ENCODE assay signal across 25 cellular contexts in the genomic region with DNA sequence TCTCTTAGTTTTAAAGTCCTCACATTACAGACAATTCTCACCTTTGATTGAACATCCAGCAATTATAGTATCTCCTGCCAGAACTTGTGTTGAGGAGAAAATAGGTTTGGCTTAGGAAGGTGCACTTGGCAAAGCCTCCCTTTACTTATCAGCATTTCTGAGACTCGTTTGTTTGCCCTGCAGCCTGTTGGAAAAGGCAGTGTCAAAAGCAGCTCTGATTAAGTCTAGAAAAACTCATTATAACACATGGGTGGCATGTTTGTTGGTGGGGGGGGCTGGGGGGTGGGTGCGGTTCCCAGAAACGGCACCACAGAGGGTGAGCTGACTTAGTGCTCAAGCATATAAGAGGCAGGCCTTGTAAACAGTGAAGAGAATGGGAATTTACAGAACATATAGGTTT.
"Had no signal": no experiment of that assay in that cellular context is flagged by ENCODE, and none has a peak within 500 bp of the region (broad histone marks: within the 10 kb centered on the region; RNA-seq: fewer than 3 reads in every experiment).

No MANE protein-coding gene starts in this region.

- H3K9me3 Mint-ChIP-seq: natural killer cell; stimulated activated naive CD8-positive, alpha-beta T cell treated with anti-CD3 and anti-CD28 coated beads, Interleukin-15, amount 100 ng/mL, for 72 hours had no signal

- H3K36me3 ChIP-seq: lower lobe of right lung, neural progenitor cell, neutrophil, right atrium auricular region, right lobe of liver, thyroid gland, transverse colon, upper lobe of left lung had no signal

- ATAC-seq: natural killer cell; right lobe of liver; stimulated activated memory B cell treated with anti-CD40 and anti-IgM and Interleukin-4, amounts not matched to agents 10 μg/mL and 1 μg/mL and 100 μg/mL, for 72 hours; stimulated activated naive CD8-positive, alpha-beta T cell treated with anti-CD3 and anti-CD28 coated beads, Interleukin-15, amount 100 ng/mL, for 72 hours had no signal

- H3K9me3 ChIP-seq: lower lobe of right lung, neutrophil, right lobe of liver, testis, thyroid gland, transverse colon, upper lobe of left lung had no signal

- H3K4me1 ChIP-seq: lower lobe of right lung, neural progenitor cell, right atrium auricular region, right lobe of liver, testis, thyroid gland, transverse colon, upper lobe of left lung had no signal

- H3K4me3 Mint-ChIP-seq: mesothelial cell of epicardium; naive B cell; natural killer cell; nephron progenitor cell; neural progenitor cell; stimulated activated memory B cell treated with anti-CD40 and anti-IgM and Interleukin-4, amounts not matched to agents 10 μg/mL and 1 μg/mL and 100 μg/mL, for 72 hours; stimulated activated naive CD8-positive, alpha-beta T cell treated with anti-CD3 and anti-CD28 coated beads, Interleukin-15, amount 100 ng/mL, for 72 hours had no signal

- DNase-seq: islet precursor cell; lower lobe of right lung; mesendoderm; naive B cell; natural killer cell; nephron progenitor cell; occipital lobe; right lobe of liver; stimulated activated CD4-positive, alpha-beta T cell treated with anti-CD3 and anti-CD28 coated beads, Interleukin-1b, Interleukin-23, amount 100 ng/mL, for 48 hours; stimulated activated CD4-positive, alpha-beta T cell treated with anti-CD3 and anti-CD28 coated beads, Interleukin-2, amount 100 ng/mL, for 48 hours; stimulated activated CD4-positive, alpha-beta T cell treated with anti-CD3 and anti-CD28 coated beads, Interleukin-4, amount 100 ng/mL, for 4 hours; stimulated activated CD8-positive, alpha-beta memory T cell treated with anti-CD3 and anti-CD28 coated beads, Interleukin-4, amount 100 ng/mL, for 48 hours; stimulated activated naive CD4-positive, alpha-beta T cell treated with Interleukin-2 at 50 U/mL for 16 hours; stimulated activated naive CD8-positive, alpha-beta T cell treated with anti-CD3 and anti-CD28 coated beads, Interleukin-15, amount 100 ng/mL, for 72 hours; testis; thyroid gland; transverse colon; upper lobe of left lung had no signal

- H3K4me1 Mint-ChIP-seq: mesothelial cell of epicardium; naive B cell; natural killer cell; nephron progenitor cell; neural progenitor cell; stimulated activated memory B cell treated with anti-CD40 and anti-IgM and Interleukin-4, amounts not matched to agents 10 μg/mL and 1 μg/mL and 100 μg/mL, for 72 hours; stimulated activated naive CD8-positive, alpha-beta T cell treated with anti-CD3 and anti-CD28 coated beads, Interleukin-15, amount 100 ng/mL, for 72 hours had no signal

- H3K36me3 Mint-ChIP-seq: mesothelial cell of epicardium, natural killer cell had no signal

- H3K4me3 ChIP-seq: lower lobe of right lung, neural progenitor cell, right atrium auricular region, right lobe of liver, smooth muscle cell, testis, thyroid gland, transverse colon, upper lobe of left lung had no signal

- H3K27ac Mint-ChIP-seq: mesothelial cell of epicardium; naive B cell; natural killer cell; nephron progenitor cell; neural progenitor cell; progenitor cell of endocrine pancreas; stimulated activated memory B cell treated with anti-CD40 and anti-IgM and Interleukin-4, amounts not matched to agents 10 μg/mL and 1 μg/mL and 100 μg/mL, for 72 hours; stimulated activated naive CD8-positive, alpha-beta T cell treated with anti-CD3 and anti-CD28 coated beads, Interleukin-15, amount 100 ng/mL, for 72 hours had no signal

- H3K27me3 ChIP-seq: neural progenitor cell, neutrophil, right atrium auricular region, right lobe of liver, testis, thyroid gland, transverse colon, upper lobe of left lung had no signal

- H3K27ac ChIP-seq: lower lobe of right lung, neural progenitor cell, neutrophil, right atrium auricular region, right lobe of liver, testis, thyroid gland, transverse colon, upper lobe of left lung had no signal

- H3K27me3 Mint-ChIP-seq: naive B cell; progenitor cell of endocrine pancreas; stimulated activated memory B cell treated with anti-CD40 and anti-IgM and Interleukin-4, amounts not matched to agents 10 μg/mL and 1 μg/mL and 100 μg/mL, for 72 hours; stimulated activated naive CD8-positive, alpha-beta T cell treated with anti-CD3 and anti-CD28 coated beads, Interleukin-15, amount 100 ng/mL, for 72 hours had no signal
